ENCODE assay signal across 14 cellular contexts in the genomic region with DNA sequence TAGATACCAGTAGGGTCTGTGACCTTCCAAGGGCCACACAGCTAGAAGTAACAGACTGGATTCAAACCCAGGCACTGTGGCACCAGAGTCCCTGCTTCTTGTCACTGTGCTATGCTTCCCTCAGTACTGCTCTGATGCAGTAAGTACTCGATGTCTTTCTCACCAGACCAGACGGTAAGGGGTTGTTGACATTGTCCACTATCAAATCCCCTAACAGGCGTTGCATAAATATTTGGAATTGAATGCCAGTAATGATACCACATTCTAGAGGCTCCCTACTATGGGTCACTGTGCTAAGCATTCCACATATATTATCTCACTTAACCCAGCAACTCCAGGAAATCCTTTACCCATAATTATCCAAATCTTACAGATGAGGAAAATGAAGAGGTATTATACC.
DNase-seq lines count a peak whose midpoint lies in the region; ATAC-seq and TF ChIP-seq lines count a peak whose summit lies in the region.
"Had no signal": no experiment of that assay in that cellular context is flagged by ENCODE, and none has a peak within 500 bp of the region (broad histone marks: within the 10 kb centered on the region; RNA-seq: fewer than 3 reads in every experiment).

No MANE protein-coding gene starts in this region.

- H3K4me2 ChIP-seq in IMR-90 (ENCODE audit: low read depth, low read length) (peak overlapping the region; percentile 27; the same call in 1 of the 2 replicates), mesenchymal stem cell (ENCODE audit: low read length, poor library complexity, severe bottlenecking) (no peak overlapping the region)
- H3K4me2 ChIP-seq: BLaER1, GM23338 had no signal

- in situ Hi-C loops in IMR-90 (cut with MboI; ENCODE audit: low sequenced_read_pairs) (loop anchor here (10.0 to 25.0 kb wide), 4 partner anchors 185 to 1265 kb away; no protein-coding TSS in a partner anchor), astrocyte of the spinal cord (cut with HindIII; ENCODE audit: low sequenced_read_pairs) (no loop called here)

- H3K23ac ChIP-seq in IMR-90 (ENCODE audit: low read depth, low read length) (peak overlapping the region; percentile 2; the same call in 1 of the 2 replicates), mesenchymal stem cell (ENCODE audit: low read length in 2 of 2) (no peak overlapping the region)

- no peak overlapping the region for H2AK9ac ChIP-seq in IMR-90 (replicated peaks; ENCODE audit: low read depth, low read length, poor library complexity)

- peak overlapping the region; percentile 28 for H2BK20ac ChIP-seq in IMR-90 (ENCODE audit: low read depth, low read length)

- BruUV-seq in IMR-90 (replicated peaks; lab: Mats Ljungman, UMichigan) = no TSS peak

- H3K14ac ChIP-seq in IMR-90 (replicated peaks; ENCODE audit: low read depth, low read length) = peak overlapping the region; percentile 10; the same call in 1 of the 2 replicates
- no peak overlapping the region for H3K14ac ChIP-seq in mesenchymal stem cell (ENCODE audit: low read length in 2 of 2)

- intact Hi-C loops in IMR-90 (cut with micrococcal nuclease) = loop anchor here (1.0 to 10.0 kb wide), 9 partner anchors 107 to 1825 kb away; a partner anchor contains a TSS

- peaks cover 5% of the 10 kb centered on the region for H3K4me1 Mint-ChIP-seq in T-helper 17 cell
- H3K4me1 Mint-ChIP-seq: GM23338 had no signal

- H2BK12ac ChIP-seq in mesenchymal stem cell (ENCODE audit: low read length in 2 of 2) = peak overlapping the region in 1 of 2 experiments; percentile 3

- peak overlapping the region; percentile 24; the same call in 1 of the 3 replicates for H2BK15ac ChIP-seq in IMR-90 (ENCODE audit: low read depth, low read length)
- no peak overlapping the region for H2BK15ac ChIP-seq in mesenchymal stem cell (ENCODE audit: low read depth, poor library complexity, severe bottlenecking)

- H3K9me3 ChIP-seq in IMR-90 (ENCODE audit: control insufficient read depth, insufficient read depth, low read length) (no peaks in the 10 kb centered on the region), mesenchymal stem cell (ENCODE audit: control insufficient read depth, low read length) (no peaks in the 10 kb centered on the region), T-helper 17 cell (ENCODE audit: control insufficient read depth, low read length, poor library complexity, severe bottlenecking) (no peaks in the 10 kb centered on the region)
- H3K9me3 ChIP-seq: BLaER1, MG63 had no signal

- H2BK120ac ChIP-seq in IMR-90 (ENCODE audit: low read depth, low read length) (peak overlapping the region; percentile 21), mesenchymal stem cell (ENCODE audit: low read depth, low read length) (no peak overlapping the region)

- H3K27ac ChIP-seq in IMR-90 (ENCODE audit: insufficient read depth, low read length) (no peak overlapping the region), mesenchymal stem cell (ENCODE audit: low read length, poor library complexity, severe bottlenecking) (no peak overlapping the region)
- H3K27ac ChIP-seq: BLaER1 had no signal

- H3K18ac ChIP-seq in IMR-90 (ENCODE audit: low read depth, low read length) = peak overlapping the region; percentile 42; the same call in 1 of the 2 replicates
- H3K18ac ChIP-seq in mesenchymal stem cell (ENCODE audit: low read depth in 1 of 2, low read length in 2 of 2) = no peak overlapping the region

- POLR2A ChIA-PET in IMR-90 (lab: Charles Lee; ENCODE audit: unreplicated experiment) = interaction anchor here (0.6 kb wide), 1 partner anchor 440 kb away, joined by 3 read pairs; no protein-coding TSS in a partner anchor

- H4K5ac ChIP-seq in IMR-90 (ENCODE audit: low read depth, low read length) = no peak overlapping the region

- H3K79me1 ChIP-seq in IMR-90 (ENCODE audit: low read depth in 1 of 2, low read length in 2 of 2) = no peaks in the 10 kb centered on the region
- H3K79me1 ChIP-seq in mesenchymal stem cell (replicated peaks; ENCODE audit: low read length, poor library complexity, severe bottlenecking) = no peaks in the 10 kb centered on the region

- no peak overlapping the region for H2AFZ ChIP-seq in IMR-90 (replicated peaks; ENCODE audit: low read length, poor library complexity)
- no peak overlapping the region for H2AFZ ChIP-seq in mesenchymal stem cell (ENCODE audit: low read depth, low read length)
- H2AFZ ChIP-seq: GM23338 had no signal

- CTCF ChIA-PET in IMR-90 (lab: Yijun Ruan, JAX) = interaction anchor here (0.6 to 2.1 kb wide), 6 partner anchors 106 to 326 kb away, joined by 3 to 13 read pairs (median 4); no protein-coding TSS in a partner anchor

- peaks cover 53% of the 10 kb centered on the region for H3K27me3 Mint-ChIP-seq in T-helper 17 cell

- H2BK5ac ChIP-seq in IMR-90 (ENCODE audit: low read depth, low read length, poor library complexity, severe bottlenecking) (no peak overlapping the region), mesenchymal stem cell (ENCODE audit: low read depth, low read length, poor library complexity, severe bottlenecking) (no peak overlapping the region)

- peak; percentile 63 for DNase-seq in EL
- DNase-seq in IMR-90 = peak; percentile 66
- DNase-seq in astrocyte of the spinal cord (ENCODE audit: low read depth, low spot score) = peak; percentile 13
- peak; percentile 41 for DNase-seq in mesenchymal stem cell
- DNase-seq in activated CD4-positive, alpha-beta T cell treated with anti-CD3 and anti-CD28 coated beads, Interleukin-2, amount 50 U/mL, for 4 hours = no peak
- DNase-seq in NAMALWA (ENCODE audit: low spot score) = no peak
- no peak for DNase-seq in activated effector memory CD4-positive, alpha-beta T cell treated with anti-CD3 and anti-CD28 coated beads, Interleukin-2, amount 50 U/mL, for 16 hours
- DNase-seq in T-helper 17 cell = no peak
- DNase-seq: CD4-positive, alpha-beta T cell; DMS79; MG63; SIG-M5 had no signal

- H3K36me3 ChIP-seq in IMR-90 (ENCODE audit: control insufficient read depth, insufficient read depth, low read length) (no peaks in the 10 kb centered on the region), mesenchymal stem cell (ENCODE audit: control insufficient read depth in 1 of 2, insufficient read depth in 2 of 2, low read depth in 1 of 2, low read length in 2 of 2) (no peaks in the 10 kb centered on the region)
- H3K36me3 ChIP-seq: BLaER1, MG63 had no signal

- H4K8ac ChIP-seq in IMR-90 (ENCODE audit: low read depth in 2 of 2, low read length in 2 of 2) (peak overlapping the region in 1 of 2 experiments; percentile 20; a peak in 1 of 4 replicates), mesenchymal stem cell (ENCODE audit: low read length) (no peak overlapping the region)

- H2AK5ac ChIP-seq in IMR-90 (ENCODE audit: low read depth, low read length) = peak overlapping the region; percentile 16; the same call in 1 of the 2 replicates
- H2AK5ac ChIP-seq in mesenchymal stem cell (ENCODE audit: low read length, severe bottlenecking) = no peak overlapping the region

- ATAC-seq in IMR-90 (ENCODE audit: low read depth) (peak; percentile 64), T-helper 17 cell (no peak)

- no peaks in the 10 kb centered on the region for H4K20me1 ChIP-seq in IMR-90 (ENCODE audit: insufficient read depth, low read length)
- H4K20me1 ChIP-seq: BLaER1 had no signal

- peaks cover 3% of the 10 kb centered on the region; the same call in 1 of the 2 replicates for H3K4me1 ChIP-seq in IMR-90 (ENCODE audit: control insufficient read depth, insufficient read depth, low read length)
- peaks cover 2% of the 10 kb centered on the region for H3K4me1 ChIP-seq in mesenchymal stem cell (ENCODE audit: control insufficient read depth, insufficient read depth, low read depth, low read length)

- TF ChIP-seq POLR2A in IMR-90 (IDR thresholded peaks at IDR 0.05; ENCODE audit: low read depth, low read length) = no peak

- no peak overlapping the region for H3K9ac ChIP-seq in IMR-90 (ENCODE audit: low read depth, low read length)
- no peak overlapping the region for H3K9ac ChIP-seq in mesenchymal stem cell (ENCODE audit: low read length)
- H3K9ac ChIP-seq: BLaER1 had no signal

- no peaks in the 10 kb centered on the region for H3K36me3 Mint-ChIP-seq in T-helper 17 cell (ENCODE audit: low read depth)

- H3K56ac ChIP-seq in IMR-90 (ENCODE audit: extremely low read depth, insufficient read depth, low read length) = no peak overlapping the region

- H3K4me3 ChIP-seq in IMR-90 (ENCODE audit: insufficient read depth, low read depth, low read length) (no peak overlapping the region), astrocyte of the spinal cord (ENCODE audit: low read depth, low read length) (no peak overlapping the region), mesenchymal stem cell (ENCODE audit: insufficient read depth in 1 of 2, low read depth in 1 of 2, low read length in 2 of 2) (no peak overlapping the region)
- H3K4me3 ChIP-seq: BLaER1, GM23338, MG63 had no signal

- H3K4ac ChIP-seq in IMR-90 (ENCODE audit: low read depth, low read length) (peak overlapping the region; percentile 11), mesenchymal stem cell (ENCODE audit: low read depth in 1 of 2, low read length in 2 of 2) (no peak overlapping the region)

- H3K27me3 ChIP-seq in IMR-90 (ENCODE audit: control insufficient read depth, insufficient read depth, low read length) (no peaks in the 10 kb centered on the region), mesenchymal stem cell (ENCODE audit: control insufficient read depth in 1 of 2, insufficient read depth in 1 of 2, low read length in 2 of 2) (no peaks in the 10 kb centered on the region)
- H3K27me3 ChIP-seq: BLaER1, MG63 had no signal

- peaks cover 4% of the 10 kb centered on the region; the same call in 1 of the 2 replicates for H3K9me1 ChIP-seq in IMR-90 (ENCODE audit: insufficient read depth, low read length)

- no peak overlapping the region for H3K27ac Mint-ChIP-seq in T-helper 17 cell
- H3K27ac Mint-ChIP-seq: CD4-positive, alpha-beta T cell; GM23338 had no signal

- WGBS in IMR-90 (ENCODE audit: extremely low coverage in 2 of 2, insufficient read length in 1 of 2), 2 experiments = no CpG with 5 or more reads among the region's 3 CpGs
- WGBS in mesenchymal stem cell = 36% methylated on average over 3 of the region's 3 CpGs

- no peak for TF ChIP-seq RAD21 in IMR-90 (IDR thresholded peaks at IDR 0.05; ENCODE audit: low read length)

- H4K91ac ChIP-seq in IMR-90 (ENCODE audit: insufficient read depth, low read depth, low read length) (peak overlapping the region; percentile 26; the same call in 1 of the 2 replicates), mesenchymal stem cell (ENCODE audit: low read length) (no peak overlapping the region)

- dilution Hi-C loops in IMR-90 (cut with HindIII; ENCODE audit: low sequenced_read_pairs, unreplicated experiment) = no loop called here

- no peak overlapping the region for H3K4me3 Mint-ChIP-seq in T-helper 17 cell
- H3K4me3 Mint-ChIP-seq: CD4-positive, alpha-beta T cell; GM23338 had no signal

- no peak for TF ChIP-seq CTCF in IMR-90 (conservative IDR thresholded peaks at IDR 0.05; ENCODE audit: low read depth, low read length)
- TF ChIP-seq CTCF in astrocyte of the spinal cord (IDR thresholded peaks at IDR 0.05; ENCODE audit: low read depth, low read length) = no peak

TF ChIP-seq in IMR-90, 13 proteins besides CTCF, POLR2A, EP300 and RAD21:
- peak; percentile 15; the same call in 1 of the 2 replicates for TF ChIP-seq SMC3 (IDR thresholded peaks at IDR 0.05; ENCODE audit: low read depth, low read length)
- TF ChIP-seq BHLHE40 (IDR thresholded peaks at IDR 0.05; ENCODE audit: low read depth, low read length) = peak; percentile 37; the same call in 1 of the 2 replicates
- TF ChIP-seq MXI1 (IDR thresholded peaks at IDR 0.05; ENCODE audit: borderline replicate concordance, low read depth, low read length) = no peak

Comparison
In these comparisons a context has a peak if more than half of its experiments do, and no peak if none do; other contexts are left out.
1. DNase-seq: peak in EL (single experiment), IMR-90 (single experiment), astrocyte of the spinal cord (single experiment) and mesenchymal stem cell (single experiment); none in activated CD4-positive, alpha-beta T cell treated with anti-CD3 and anti-CD28 coated beads, Interleukin-2, amount 50 U/mL, for 4 hours (0 of 2), NAMALWA (single experiment), activated effector memory CD4-positive, alpha-beta T cell treated with anti-CD3 and anti-CD28 coated beads, Interleukin-2, amount 50 U/mL, for 16 hours (single experiment) and T-helper 17 cell (0 of 3).